In the genomic region with DNA sequence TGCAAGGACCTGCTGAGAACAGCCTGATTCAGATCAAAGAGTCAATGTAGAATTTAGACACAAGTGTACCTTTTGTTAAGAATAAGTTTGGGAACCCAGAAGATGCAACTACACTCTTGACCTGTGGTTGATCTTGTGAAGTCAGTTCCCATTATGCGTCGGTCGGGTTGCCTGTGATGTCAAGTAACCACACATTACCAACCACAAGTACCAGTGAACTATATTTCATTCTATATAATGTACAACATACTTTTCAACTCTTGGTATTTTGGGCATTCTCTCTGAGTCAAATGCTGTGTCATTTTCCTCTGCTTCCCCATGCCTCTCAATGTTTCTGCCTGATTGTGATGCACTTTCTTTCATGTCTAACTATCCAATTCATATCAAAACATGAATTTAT, we compare ENCODE assay signal across 1 cellular context.
TF ChIP-seq lines count a peak whose summit lies in the region.

No MANE protein-coding gene starts in this region.

TF ChIP-seq in GM12878, 131 proteins besides CTCF, POLR2A, EP300 and RAD21 (continued from another document):
- TF ChIP-seq E2F4 (IDR thresholded peaks at IDR 0.05; ENCODE audit: low read depth, low read length) (no peak), CBX3 (IDR thresholded peaks at IDR 0.05; ENCODE audit: borderline replicate concordance, low read depth) (no peak), BRCA1 (IDR thresholded peaks at IDR 0.05; ENCODE audit: low read depth, low read length) (no peak), SMARCA5 (IDR thresholded peaks at IDR 0.05) (no peak), CREB1 (IDR thresholded peaks at IDR 0.05; ENCODE audit: low read depth) (no peak), HSF1 (IDR thresholded peaks at IDR 0.05; ENCODE audit: low read depth, low read length) (no peak)
